ENCODE assay signal across 9 cellular contexts in the genomic region with DNA sequence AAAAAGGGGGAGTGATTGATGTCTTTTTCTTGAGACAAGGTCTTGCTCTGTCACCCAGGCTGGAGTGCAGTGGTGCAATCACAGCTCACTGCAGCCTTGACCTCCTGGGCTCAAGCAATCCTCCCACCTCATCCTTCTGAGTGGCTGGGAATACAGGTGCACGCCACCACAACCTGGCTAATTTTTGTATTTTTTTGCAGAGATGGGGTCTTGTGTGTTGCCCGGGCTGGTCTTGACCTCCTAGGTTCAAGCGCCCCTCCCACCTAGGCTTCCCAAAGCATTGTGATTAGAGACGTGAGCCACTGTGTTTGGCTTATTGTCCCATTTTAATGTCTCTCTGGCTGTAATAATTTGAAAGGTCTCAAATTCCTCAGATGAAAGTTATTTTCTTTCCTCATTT.
"Had no signal": no experiment of that assay in that cellular context is flagged by ENCODE, and none has a peak within 500 bp of the region (broad histone marks: within the 10 kb centered on the region; RNA-seq: fewer than 3 reads in every experiment).

No MANE protein-coding gene starts in this region.

- H3K36me3 Mint-ChIP-seq: type B pancreatic cell had no signal

- H3K9me3 ChIP-seq: pancreas, suprapubic skin, thyroid gland had no signal

- H3K4me3 ChIP-seq: neural progenitor cell, pancreas, suprapubic skin, thyroid gland had no signal

- H3K27me3 Mint-ChIP-seq: naive thymus-derived CD4-positive, alpha-beta T cell; progenitor cell of endocrine pancreas; type B pancreatic cell had no signal

- H3K9me3 Mint-ChIP-seq: naive thymus-derived CD4-positive, alpha-beta T cell; neural progenitor cell; stimulated activated effector memory CD8-positive, alpha-beta T cell treated with anti-CD3 and anti-CD28 coated beads, Interleukin-12 subunit alpha, Interleukin-12 subunit beta, amount 100 ng/mL, for 72 hours; type B pancreatic cell had no signal

- H3K4me2 ChIP-seq: neural progenitor cell had no signal

- H3K27ac ChIP-seq: foreskin keratinocyte, neural progenitor cell, pancreas, suprapubic skin, thyroid gland had no signal

- H3K36me3 ChIP-seq: neural progenitor cell had no signal

- H3K4me3 Mint-ChIP-seq: neural progenitor cell; stimulated activated effector memory CD8-positive, alpha-beta T cell treated with anti-CD3 and anti-CD28 coated beads, Interleukin-12 subunit alpha, Interleukin-12 subunit beta, amount 100 ng/mL, for 72 hours had no signal

- H2AFZ ChIP-seq: neural progenitor cell had no signal

- H3K4me1 ChIP-seq: neural progenitor cell, suprapubic skin, thyroid gland had no signal

- H3K4me1 Mint-ChIP-seq: neural progenitor cell had no signal

- H3K9ac ChIP-seq: neural progenitor cell had no signal

- H3K27me3 ChIP-seq: foreskin keratinocyte, neural progenitor cell, pancreas, suprapubic skin, thyroid gland had no signal
